Comparison of ENCODE assay signal across 10 cellular contexts in the genomic region with DNA sequence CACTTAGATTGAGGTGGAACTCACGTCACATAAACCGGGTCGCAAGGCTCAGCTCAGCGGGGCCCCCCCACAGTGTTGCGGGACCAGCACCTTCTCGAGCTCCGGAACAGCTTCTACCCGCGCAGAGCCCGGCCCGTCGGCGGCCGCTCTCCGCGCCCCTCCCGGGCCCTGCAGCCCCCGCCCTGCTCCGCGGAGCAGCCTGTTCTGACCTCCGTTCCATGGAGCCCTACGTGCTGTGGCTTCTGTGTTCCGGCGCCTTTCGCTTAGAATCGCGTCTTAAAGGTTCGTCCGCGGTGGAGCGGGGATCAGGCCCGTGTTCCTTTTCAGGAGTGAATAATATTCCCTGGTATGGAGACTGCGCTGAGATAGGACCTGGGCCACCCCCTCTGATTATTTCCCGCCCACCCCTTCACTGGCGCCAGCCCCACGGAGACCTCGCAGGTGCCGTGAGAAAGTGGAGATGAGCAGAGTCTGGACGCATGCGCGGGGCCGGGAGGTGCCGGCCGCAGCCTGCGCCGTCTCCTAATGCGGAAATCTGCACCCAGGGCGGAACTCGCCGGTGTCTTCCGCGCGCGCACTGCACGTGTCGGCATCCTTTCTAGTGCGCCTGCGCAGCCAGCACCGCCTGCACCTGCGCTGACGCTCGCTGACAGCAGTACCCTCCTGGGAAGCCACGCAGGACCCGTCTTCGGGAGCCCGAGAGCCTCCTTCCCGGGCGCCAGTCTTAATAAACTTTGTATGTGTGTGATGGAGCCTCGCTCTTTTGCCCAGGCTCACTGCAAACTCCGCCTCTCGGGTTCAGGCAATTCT. TPM values are rescaled to one million over a fixed set of nuclear protein-coding genes. Genes with fewer than 3 reads are reported as not detected.
DNase-seq lines count a peak whose midpoint lies in the region; ATAC-seq, FAIRE-seq and TF ChIP-seq lines count a peak whose summit lies in the region.
"Had no signal": no experiment of that assay in that cellular context is flagged by ENCODE, and none has a peak within 500 bp of the region (broad histone marks: within the 10 kb centered on the region; RNA-seq: fewer than 3 reads in every experiment).

No MANE protein-coding gene starts in this region.

- peak overlapping the region; percentile 77 to 84 (median 82) for H3K4me3 Mint-ChIP-seq in CD8-positive, alpha-beta memory T cell

- peak overlapping the region; percentile 49 for H3K4me3 ChIP-seq in CD8-positive, alpha-beta memory T cell (ENCODE audit: low read length)
- H3K4me3 ChIP-seq in Peyer's patch (peak overlapping the region; percentile 20 to 86 (median 56)), fibroblast of pulmonary artery (replicated peaks; ENCODE audit: low read depth, low read length) (peak overlapping the region; percentile 48), parathyroid adenoma (ENCODE audit: low read depth, low read length) (no peak overlapping the region), Karpas-422 (ENCODE audit: low read length) (no peak overlapping the region)

- peak overlapping the region; percentile 74 for H2AFZ ChIP-seq in parathyroid adenoma
- H2AFZ ChIP-seq in Karpas-422 (ENCODE audit: low read length) = no peak overlapping the region

- FAIRE-seq in D721Med (lab: Jason Lieb, UNC) (no peak), RCC 7860 (lab: Jason Lieb, UNC) (no peak)
- FAIRE-seq: HTR-8/SVneo had no signal

- ATAC-seq in omental fat pad (ENCODE audit: low FRiP score) = no peak

- no peaks in the 10 kb centered on the region for H3K27me3 Mint-ChIP-seq in CD8-positive, alpha-beta memory T cell

- no peaks in the 10 kb centered on the region for H4K20me1 ChIP-seq in Karpas-422 (ENCODE audit: insufficient read depth, low read depth, low read length)

- no peak overlapping the region for H3K9ac ChIP-seq in parathyroid adenoma
- H3K9ac ChIP-seq in Karpas-422 (ENCODE audit: low read length) = no peak overlapping the region

- H3K27ac ChIP-seq in CD8-positive, alpha-beta memory T cell (ENCODE audit: low read depth, low read length) = no peak overlapping the region
- H3K27ac ChIP-seq in Peyer's patch = no peak overlapping the region
- H3K27ac ChIP-seq in parathyroid adenoma = no peak overlapping the region
- no peak overlapping the region for H3K27ac ChIP-seq in Karpas-422 (ENCODE audit: low read length)
- H3K27ac ChIP-seq: foreskin keratinocyte had no signal

- no peaks in the 10 kb centered on the region for H3K27me3 ChIP-seq in CD8-positive, alpha-beta memory T cell (ENCODE audit: insufficient read depth, low read length, poor library complexity, severe bottlenecking)
- H3K27me3 ChIP-seq in Peyer's patch (no peaks in the 10 kb centered on the region), parathyroid adenoma (ENCODE audit: control insufficient read depth, insufficient read depth, low read length) (no peaks in the 10 kb centered on the region), Karpas-422 (ENCODE audit: low read length) (no peaks in the 10 kb centered on the region)

- DNase-seq in CD8-positive, alpha-beta memory T cell = no peak
- DNase-seq in Peyer's patch (no peak), fibroblast of pulmonary artery (ENCODE audit: low read depth) (no peak), D721Med (ENCODE audit: insufficient read length, low spot score) (no peak), Karpas-422 (no peak), RCC 7860 (ENCODE audit: low spot score) (no peak), omental fat pad (ENCODE audit: low spot score) (no peak)
- DNase-seq: foreskin keratinocyte had no signal

- peaks cover 0 to 7% (median 2%) of the 10 kb centered on the region in 3 donors for H3K36me3 Mint-ChIP-seq in CD8-positive, alpha-beta memory T cell

- H3K36me3 ChIP-seq in CD8-positive, alpha-beta memory T cell (ENCODE audit: insufficient read depth, low read length) = no peaks in the 10 kb centered on the region
- H3K36me3 ChIP-seq in Peyer's patch (no peaks in the 10 kb centered on the region), parathyroid adenoma (ENCODE audit: control insufficient read depth, insufficient read depth, low read length) (no peaks in the 10 kb centered on the region), Karpas-422 (ENCODE audit: insufficient read depth, low read length) (no peaks in the 10 kb centered on the region)

- H3K4me2 ChIP-seq in parathyroid adenoma (ENCODE audit: low read length) (no peak overlapping the region), Karpas-422 (ENCODE audit: low read depth, low read length, poor library complexity, severe bottlenecking) (no peak overlapping the region)

- H3K4me1 ChIP-seq in CD8-positive, alpha-beta memory T cell (ENCODE audit: insufficient read depth, low read length) = peaks cover 6% of the 10 kb centered on the region
- H3K4me1 ChIP-seq in Peyer's patch (peaks cover 6 to 14% (median 7%) of the 10 kb centered on the region in 4 donors), parathyroid adenoma (no peaks in the 10 kb centered on the region), Karpas-422 (ENCODE audit: low read length) (no peaks in the 10 kb centered on the region)
- H3K4me1 ChIP-seq: foreskin keratinocyte had no signal

- CTCF ChIA-PET in CD8-positive, alpha-beta memory T cell (lab: Charles Lee) = no interaction called here

- H3K79me2 ChIP-seq in parathyroid adenoma (no peaks in the 10 kb centered on the region), Karpas-422 (ENCODE audit: low read length) (no peaks in the 10 kb centered on the region)

- H3K27ac Mint-ChIP-seq in CD8-positive, alpha-beta memory T cell = peak overlapping the region in 6 of 8 donors; percentile 36 to 78 (median 64)

- H3K4me1 Mint-ChIP-seq in CD8-positive, alpha-beta memory T cell = peaks cover 4 to 13% (median 11%) of the 10 kb centered on the region in 3 donors

- peaks cover 0 to 9% (median 9%) of the 10 kb centered on the region in 5 donors for H3K9me3 Mint-ChIP-seq in CD8-positive, alpha-beta memory T cell

- no peaks in the 10 kb centered on the region for H3K9me2 ChIP-seq in Karpas-422 (replicated peaks; ENCODE audit: insufficient read depth, low read length)

- TF ChIP-seq POLR2A in Peyer's patch (IDR thresholded peaks at IDR 0.05) = no peak

- POLR2A ChIA-PET in CD8-positive, alpha-beta memory T cell (lab: Charles Lee) = interaction anchor here (0.9 to 1.6 kb wide), 2 partner anchors 68 to 259 kb away, joined by 3 to 9 read pairs; a partner anchor contains a TSS

- TF ChIP-seq CTCF in Peyer's patch (IDR thresholded peaks at IDR 0.05) = no peak
- TF ChIP-seq CTCF in fibroblast of pulmonary artery (IDR thresholded peaks at IDR 0.05; ENCODE audit: low read length, missing control alignments) = no peak
- TF ChIP-seq CTCF in parathyroid adenoma (IDR thresholded peaks at IDR 0.05) = no peak
- no peak for TF ChIP-seq CTCF in D721Med (IDR thresholded peaks at IDR 0.05; ENCODE audit: insufficient read depth, missing control alignments)
- no peak for TF ChIP-seq CTCF in omental fat pad (IDR thresholded peaks at IDR 0.05)

- H3K9me3 ChIP-seq in CD8-positive, alpha-beta memory T cell (ENCODE audit: low read length) = no peaks in the 10 kb centered on the region
- peaks cover 0 to 5% (median 0%) of the 10 kb centered on the region in 4 donors for H3K9me3 ChIP-seq in Peyer's patch
- no peaks in the 10 kb centered on the region for H3K9me3 ChIP-seq in parathyroid adenoma (ENCODE audit: control insufficient read depth, low read length)
- no peaks in the 10 kb centered on the region for H3K9me3 ChIP-seq in Karpas-422 (ENCODE audit: low read length)

RNA-seq across cellular contexts. Expression of a gene that starts 30.9 kb away (rescaled TPM):
- total RNA-seq in CD8-positive, alpha-beta memory T cell = 10 to 100 TPM; 11.4 to 13.5 TPM
- polyA plus RNA-seq in CD8-positive, alpha-beta memory T cell = 4.1 TPM
- 10 to 100 TPM in 2 of 4 donors, 1 to 10 TPM in 2; 4.1 to 16.9 (median 10.7) TPM for total RNA-seq in Peyer's patch
- 2.7 and 2.8 TPM in 2 replicates for total RNA-seq in Karpas-422 (2014; rRNA removed; shearing (Covaris generic); ENCODE audit: low replicate concordance)
- total RNA-seq in omental fat pad = 10 to 100 TPM in 2 of 4 donors, 1 to 10 TPM in 2; 5.7 to 22.8 (median 13.4) TPM

RNA-seq across cellular contexts. Expression of a gene that starts 48.1 kb away (rescaled TPM):
- total RNA-seq in CD8-positive, alpha-beta memory T cell = not detected
- polyA plus RNA-seq in CD8-positive, alpha-beta memory T cell = not detected
- total RNA-seq in Peyer's patch = under 1 TPM in 2 of 4 donors, not detected in 2; 0.53 to 0.67 TPM
- total RNA-seq in Karpas-422 (2014; rRNA removed; shearing (Covaris generic); ENCODE audit: low replicate concordance) = not detected in 2 replicates
- total RNA-seq in omental fat pad = not detected
- total RNA-seq: foreskin keratinocyte had no signal

Comparison
In these comparisons a context has a peak if more than half of its experiments do, and no peak if none do; other contexts are left out.
1. H3K4me3 ChIP-seq: peak in CD8-positive, alpha-beta memory T cell (single experiment), Peyer's patch (4 of 4) and fibroblast of pulmonary artery (single experiment); none in parathyroid adenoma (single experiment) and Karpas-422 (single experiment).